ENCODE assay signal across 1 cellular context in the genomic region with DNA sequence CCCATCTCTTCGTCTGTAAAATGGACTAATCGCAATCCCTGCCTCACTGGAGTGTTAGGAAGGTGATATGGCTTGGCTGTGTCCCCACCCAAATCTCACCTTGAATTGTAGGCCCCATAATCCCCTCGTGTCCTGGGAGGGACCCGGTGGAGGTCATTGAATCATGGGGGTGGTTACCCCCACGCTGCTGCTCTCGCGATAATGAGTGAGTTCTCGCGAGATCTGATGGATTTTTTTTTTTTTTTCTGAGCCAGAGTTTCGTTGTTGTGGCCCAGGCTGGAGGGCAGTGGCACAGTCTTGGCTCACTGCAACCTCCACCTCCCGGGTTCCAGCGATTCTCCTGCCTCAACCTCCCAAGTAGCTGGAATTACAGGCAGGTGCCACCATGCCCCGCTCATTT.
TF ChIP-seq lines count a peak whose summit lies in the region.

No MANE protein-coding gene starts in this region.

TF ChIP-seq in K562, 482 proteins besides CTCF, POLR2A, EP300 and RAD21:
- TF ChIP-seq ZNF384 (IDR thresholded peaks at IDR 0.05; ENCODE audit: low read depth, low read length) (peak; percentile 35; the same call in 1 of the 2 replicates), CHD1 (IDR thresholded peaks at IDR 0.05; ENCODE audit: low read length) (no peak), ARHGAP35 (IDR thresholded peaks at IDR 0.05; ENCODE audit: partially characterized antibody) (peak; percentile 52), CHD2 (IDR thresholded peaks at IDR 0.05; ENCODE audit: low read depth, low read length) (peak; percentile 91)
